In genomic region chr6:31495580-31495979, GRCh38 we compare ENCODE assay signal across 8 cellular contexts. TPM values are rescaled to one million over a fixed set of nuclear protein-coding genes. Genes with fewer than 3 reads are reported as not detected.
DNase-seq lines count a peak whose midpoint lies in the region; ATAC-seq, FAIRE-seq and TF ChIP-seq lines count a peak whose summit lies in the region.

No MANE protein-coding gene starts in this region.

- H3K4me3 ChIP-seq in OCI-LY1 (ENCODE audit: low read depth, low read length, poor library complexity, severe bottlenecking), result peak overlapping the region; percentile 95
- peak overlapping the region; percentile 24 for H3K4me3 ChIP-seq in rectal smooth muscle tissue (ENCODE audit: low read length)

- no peak overlapping the region for H2AFZ ChIP-seq in OCI-LY1 (ENCODE audit: low read length)

- H3K9ac ChIP-seq in OCI-LY1 (ENCODE audit: low read length) (peak overlapping the region; percentile 91), rectal smooth muscle tissue (ENCODE audit: low read length) (no peak overlapping the region)

- H3K4me2 ChIP-seq in OCI-LY1 (ENCODE audit: low read length), result peak overlapping the region; percentile 84

- DNase-seq in GM19239 (ENCODE audit: insufficient read length, low spot score) (no peak), dermis blood vessel endothelial cell (peak; percentile 38), midbrain (lab: John Stamatoyannopoulos, UW) (no peak), foreskin melanocyte (no peak), DMS 273 treated with DMSO at 0.1 percent for 48 hours (lab: John Stamatoyannopoulos, UW) (no peak)

- H3K4me1 ChIP-seq in OCI-LY1 (ENCODE audit: insufficient read depth, low read length, severe bottlenecking) (peaks cover 52% of the 10 kb centered on the region), rectal smooth muscle tissue (ENCODE audit: control insufficient read depth, insufficient read depth, low read length) (no peaks in the 10 kb centered on the region)

- H3K9me3 ChIP-seq in OCI-LY1 (ENCODE audit: low read length), result no peaks in the 10 kb centered on the region

- H3F3A ChIP-seq in OCI-LY1 (ENCODE audit: insufficient read depth, low read length), result no peaks in the 10 kb centered on the region

- no peaks in the 10 kb centered on the region for H4K20me1 ChIP-seq in OCI-LY1 (ENCODE audit: insufficient read depth, low read length)

- peaks cover 29% of the 10 kb centered on the region for H3K79me2 ChIP-seq in OCI-LY1 (ENCODE audit: insufficient read depth, low read length)

- H3K27me3 ChIP-seq in OCI-LY1 (ENCODE audit: insufficient read depth, low read length) (no peaks in the 10 kb centered on the region), rectal smooth muscle tissue (ENCODE audit: control insufficient read depth, insufficient read depth, low read length) (peaks cover 13% of the 10 kb centered on the region)

- no peak for TF ChIP-seq CTCF in OCI-LY1 (IDR thresholded peaks at IDR 0.05; ENCODE audit: low read length)

- peak; percentile 78 for FAIRE-seq in GM19239 (lab: Jason Lieb, UNC)

- ATAC-seq in GM18498 (IDR thresholded peaks at IDR 0.05; ENCODE audit: unreplicated experiment), result no peak

- H3K36me3 ChIP-seq in OCI-LY1 (ENCODE audit: insufficient read depth, low read length) (peaks cover 1% of the 10 kb centered on the region), rectal smooth muscle tissue (ENCODE audit: control insufficient read depth, insufficient read depth, low read length) (no peaks in the 10 kb centered on the region)

- H3K27ac ChIP-seq in OCI-LY1 (ENCODE audit: low read depth, low read length, poor library complexity, severe bottlenecking), result peak overlapping the region; percentile 82
- H3K27ac ChIP-seq in rectal smooth muscle tissue (ENCODE audit: low read depth, low read length), result no peak overlapping the region

- no peaks in the 10 kb centered on the region for H3K9me2 ChIP-seq in OCI-LY1 (ENCODE audit: low read depth, low read length)

RNA-seq across cellular contexts. Expression of gene MICB, which starts 2.4 kb away (rescaled TPM):
- 14.5 and 29.3 TPM in 2 replicates for total RNA-seq in dermis blood vessel endothelial cell

RNA-seq across cellular contexts. Expression of gene MCCD1, which starts 33.2 kb away (rescaled TPM):
- total RNA-seq in dermis blood vessel endothelial cell, result not detected in 2 replicates

RNA-seq across cellular contexts. Expression of gene DDX39B, which starts 46.2 kb away (rescaled TPM):
- 308 and 381 TPM in 2 replicates for total RNA-seq in dermis blood vessel endothelial cell

RNA-seq across cellular contexts. Expression of gene ATP6V1G2, which starts 50.8 kb away (rescaled TPM):
- total RNA-seq in dermis blood vessel endothelial cell, result 0.19 and 0.51 TPM in 2 replicates

RNA-seq across cellular contexts. Expression of gene NFKBIL1, which starts 51.8 kb away (rescaled TPM):
- 21.0 and 30.8 TPM in 2 replicates for total RNA-seq in dermis blood vessel endothelial cell
